8 cellular contexts compared by ENCODE assay signal in genomic region chr6:32885698-32886286, GRCh38. TPM values are rescaled to one million over a fixed set of nuclear protein-coding genes. Genes with fewer than 3 reads are reported as not detected.
DNase-seq lines count a peak whose midpoint lies in the region; ATAC-seq and TF ChIP-seq lines count a peak whose summit lies in the region.

No MANE protein-coding gene starts in this region.

- H3K36me3 ChIP-seq in Panc1 (ENCODE audit: control insufficient read depth, insufficient read depth, low read length) = no peaks in the 10 kb centered on the region
- H3K36me3 ChIP-seq in endodermal cell (ENCODE audit: control insufficient read depth, insufficient read depth, low read length) = no peaks in the 10 kb centered on the region

- H3K4me1 Mint-ChIP-seq in endodermal cell = no peaks in the 10 kb centered on the region

- H3K27me3 ChIP-seq in Panc1 (ENCODE audit: control insufficient read depth, insufficient read depth, low read length) (no peaks in the 10 kb centered on the region), endodermal cell (ENCODE audit: control insufficient read depth, insufficient read depth, low read length, poor library complexity, severe bottlenecking) (no peaks in the 10 kb centered on the region)

- H3K9me3 ChIP-seq in Panc1 (ENCODE audit: control insufficient read depth, insufficient read depth, low read depth, low read length) = no peaks in the 10 kb centered on the region
- H3K9me3 ChIP-seq in endodermal cell (ENCODE audit: control insufficient read depth, low read length) = no peaks in the 10 kb centered on the region

- no peak overlapping the region for H3K4me3 Mint-ChIP-seq in endodermal cell

- DNase-seq in EH (ENCODE audit: low read depth) (peak; percentile 74), M059J (ENCODE audit: low read depth) (peak; percentile 82), Panc1 (ENCODE audit: low read depth, low spot score) (no peak), endodermal cell (no peak), myocyte (ENCODE audit: low read depth) (peak; percentile 77), mucosa of gallbladder (ENCODE audit: low spot score) (no peak)

- no peak overlapping the region for H3K27ac Mint-ChIP-seq in endodermal cell

- H3K9me3 Mint-ChIP-seq in endodermal cell = no peaks in the 10 kb centered on the region

- WGBS in endodermal cell (ENCODE audit: insufficient coverage in 1 of 2, insufficient read length in 1 of 2), 2 experiments = 67% methylated on average over 2 of the region's 4 CpGs; no CpG with 5 or more reads in 1 of the 2 experiments

- no peak overlapping the region for H3K27ac ChIP-seq in Panc1 (ENCODE audit: low read length)
- H3K27ac ChIP-seq in endodermal cell (ENCODE audit: low read depth, low read length) = no peak overlapping the region

- H3K36me3 Mint-ChIP-seq in endodermal cell (ENCODE audit: low read depth) = no peaks in the 10 kb centered on the region

- CTCF ChIA-PET in Panc1 (lab: Charles Lee) = interaction anchor here (0.6 to 1.8 kb wide), 7 partner anchors 9 to 301 kb away, joined by 3 to 11 read pairs (median 3); no protein-coding TSS in a partner anchor

- H3K4me3 ChIP-seq in Panc1 (ENCODE audit: low read depth in 2 of 2, low read length in 2 of 2) = no peak overlapping the region
- no peak overlapping the region for H3K4me3 ChIP-seq in endodermal cell (ENCODE audit: low read length)

- intact Hi-C loops in Panc1 (cut with micrococcal nuclease; ENCODE audit: unreplicated experiment) = loop anchor here (5.0 kb wide), 2 partner anchors 62 to 97 kb away; no protein-coding TSS in a partner anchor

- no peaks in the 10 kb centered on the region for H3K4me1 ChIP-seq in Panc1 (ENCODE audit: control insufficient read depth, insufficient read depth, low read length)
- no peaks in the 10 kb centered on the region for H3K4me1 ChIP-seq in endodermal cell (ENCODE audit: control insufficient read depth, insufficient read depth, low read length)

- in situ Hi-C loops in Panc1 (cut with HindIII; ENCODE audit: low pct_unique_long_range_greater_than_20kb, low sequenced_read_pairs) = no loop called here

- H3K27me3 Mint-ChIP-seq in endodermal cell (ENCODE audit: insufficient read depth) = peaks cover 19% of the 10 kb centered on the region

- POLR2A ChIA-PET in Panc1 (lab: Charles Lee) = interaction anchor here (0.6 to 1.2 kb wide), 3 partner anchors 58 to 87 kb away, joined by 3 to 5 read pairs (median 4); no protein-coding TSS in a partner anchor

- TF ChIP-seq CTCF in Panc1 (IDR thresholded peaks at IDR 0.05) = peak; percentile 72
- TF ChIP-seq CTCF in endodermal cell (conservative IDR thresholded peaks at IDR 0.05) = peak; percentile 73

- ATAC-seq in Panc1 (peak; percentile 80), HG02588 (IDR thresholded peaks at IDR 0.05; ENCODE audit: unreplicated experiment) (no peak), GM21447 (IDR thresholded peaks at IDR 0.05; ENCODE audit: unreplicated experiment) (no peak)

- no TSS peak for BruUV-seq in Panc1 (replicated peaks; lab: Mats Ljungman, UMichigan)

- no peak overlapping the region for H3K9ac ChIP-seq in endodermal cell (ENCODE audit: extremely low read depth, low read length, poor library complexity, severe bottlenecking)

RNA-seq across cellular contexts. Expression of gene PSMB9, which starts 31.8 kb away (rescaled TPM):
- total RNA-seq in M059J (2014; rRNA removed; shearing (Covaris generic)) = 339 and 412 TPM in 2 replicates
- total RNA-seq in Panc1 (2021; ENCODE audit: unreplicated experiment) = 41.5 TPM
- polyA plus RNA-seq in Panc1 (2012; ENCODE audit: insufficient read length) = 46.9 TPM
- total RNA-seq in endodermal cell = not detected
- not detected for polyA plus RNA-seq in endodermal cell (2013, experiment 1 of 2)
- polyA plus RNA-seq in endodermal cell (2013, experiment 2 of 2) = not detected
- 7.2 and 8.2 TPM in 2 replicates for total RNA-seq in myocyte
- polyA plus RNA-seq in myocyte (2012) = 17.6 TPM
- 31.2 TPM for total RNA-seq in mucosa of gallbladder

RNA-seq across cellular contexts. Expression of gene TAP1, which starts 32.3 kb away (rescaled TPM):
- 356 and 472 TPM in 2 replicates for total RNA-seq in M059J (2014; rRNA removed; shearing (Covaris generic))
- total RNA-seq in Panc1 (2021; ENCODE audit: unreplicated experiment) (74.7 TPM), endodermal cell (1 to 10 TPM; 2.0 to 2.6 TPM), myocyte (49.7 and 54.7 TPM in 2 replicates), mucosa of gallbladder (41.3 TPM)
- polyA plus RNA-seq in Panc1 (2012; ENCODE audit: insufficient read length) = 70.5 TPM
- polyA plus RNA-seq in endodermal cell (2013, experiment 1 of 2) = 1.3 TPM
- 1.2 TPM for polyA plus RNA-seq in endodermal cell (2013, experiment 2 of 2)
- polyA plus RNA-seq in myocyte (2012) = 47.2 TPM

RNA-seq across cellular contexts. Expression of gene PSMB8, which starts 41.9 kb away (rescaled TPM):
- 350 and 427 TPM in 2 replicates for total RNA-seq in M059J (2014; rRNA removed; shearing (Covaris generic))
- total RNA-seq in Panc1 (2021; ENCODE audit: unreplicated experiment) (43.8 TPM), endodermal cell (1 to 10 TPM in 1 of 2 donors, under 1 TPM in 1; 0.93 to 3.1 TPM), myocyte (30.7 and 36.0 TPM in 2 replicates), mucosa of gallbladder (73.7 TPM)
- 37.8 TPM for polyA plus RNA-seq in Panc1 (2012; ENCODE audit: insufficient read length)
- 0.64 TPM for polyA plus RNA-seq in endodermal cell (2013, experiment 1 of 2)
- polyA plus RNA-seq in endodermal cell (2013, experiment 2 of 2) = 0.50 TPM
- 46.4 TPM for polyA plus RNA-seq in myocyte (2012)

RNA-seq across cellular contexts. Expression of gene TAP2, which starts 47.3 kb away (rescaled TPM):
- total RNA-seq in M059J (2014; rRNA removed; shearing (Covaris generic)) = 45.6 and 67.8 TPM in 2 replicates
- 93.6 TPM for total RNA-seq in Panc1 (2021; ENCODE audit: unreplicated experiment)
- polyA plus RNA-seq in Panc1 (2012; ENCODE audit: insufficient read length) = 112 TPM
- total RNA-seq in endodermal cell = 1 to 10 TPM; 3.4 to 6.6 TPM
- 2.6 TPM for polyA plus RNA-seq in endodermal cell (2013, experiment 1 of 2)
- polyA plus RNA-seq in endodermal cell (2013, experiment 2 of 2) = 1.0 TPM
- 3.8 and 4.1 TPM in 2 replicates for total RNA-seq in myocyte
- 22.2 TPM for polyA plus RNA-seq in myocyte (2012)
- 40.4 TPM for total RNA-seq in mucosa of gallbladder

RNA-seq across cellular contexts. Expression of gene HLA-DMB, which starts 55.0 kb away (rescaled TPM):
- 5.1 and 8.3 TPM in 2 replicates for total RNA-seq in M059J (2014; rRNA removed; shearing (Covaris generic))
- total RNA-seq in Panc1 (2021; ENCODE audit: unreplicated experiment) (0.44 TPM), endodermal cell (1 to 10 TPM in 1 of 2 donors, under 1 TPM in 1; 0.24 to 1.8 TPM), myocyte (not detected in 2 replicates), mucosa of gallbladder (43.2 TPM)
- not detected for polyA plus RNA-seq in Panc1 (2012; ENCODE audit: insufficient read length)
- 0.25 TPM for polyA plus RNA-seq in endodermal cell (2013, experiment 1 of 2)
- polyA plus RNA-seq in endodermal cell (2013, experiment 2 of 2) = 0.25 TPM
- not detected for polyA plus RNA-seq in myocyte (2012)

Comparison
In these comparisons a context has a peak if more than half of its experiments do, and no peak if none do; other contexts are left out.
1. DNase-seq: peak in EH (single experiment), M059J (single experiment) and myocyte (single experiment); none in Panc1 (single experiment), endodermal cell (single experiment) and mucosa of gallbladder (single experiment).
2. RNA of gene TAP1, which starts 32.3 kb away (total RNA-seq): 356 to 472 TPM in M059J, 74.7 TPM in Panc1 (single experiment), 49.7 to 54.7 TPM in myocyte and 41.3 TPM in mucosa of gallbladder (single experiment); 2.0 to 2.6 TPM in endodermal cell; every median in the first group is over 10 times any median in the second.